14 cellular contexts compared by ENCODE assay signal in the genomic region with DNA sequence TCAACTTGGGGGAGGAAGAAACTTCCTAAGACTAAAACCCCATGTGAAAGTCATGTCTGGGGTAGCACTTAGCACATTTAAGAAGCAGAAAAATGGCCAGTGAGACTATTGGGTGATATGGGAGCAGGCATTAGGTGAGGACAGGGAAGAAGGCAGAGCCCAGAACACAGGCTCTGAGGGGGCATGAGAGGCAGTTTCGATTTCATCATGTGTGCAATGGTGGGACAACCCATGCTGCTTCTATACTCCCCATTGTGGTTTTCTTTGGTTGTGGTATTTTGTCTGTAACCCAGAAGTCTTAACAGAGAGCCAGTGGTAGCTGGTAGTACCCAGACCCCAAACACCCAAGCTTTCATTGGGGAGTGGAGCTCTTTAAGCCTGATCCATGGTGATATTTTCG.
DNase-seq lines count a peak whose midpoint lies in the region; ATAC-seq and TF ChIP-seq lines count a peak whose summit lies in the region.
"Had no signal": no experiment of that assay in that cellular context is flagged by ENCODE, and none has a peak within 500 bp of the region (broad histone marks: within the 10 kb centered on the region; RNA-seq: fewer than 3 reads in every experiment).

No MANE protein-coding gene starts in this region.

- H3K4me1 ChIP-seq in KMS-11 (ENCODE audit: low read depth, poor library complexity, severe bottlenecking) (peaks cover 41% of the 10 kb centered on the region), suprapubic skin (no peaks in the 10 kb centered on the region)
- H3K4me1 ChIP-seq: A549 had no signal

- H4K20me1 ChIP-seq in KMS-11 (ENCODE audit: insufficient read depth), result no peaks in the 10 kb centered on the region

- H3K4me2 ChIP-seq in KMS-11, result peak overlapping the region; percentile 10; the same call in 1 of the 2 replicates
- H3K4me2 ChIP-seq: A549 had no signal

- H2AFZ ChIP-seq in KMS-11 (ENCODE audit: low read depth), result no peak overlapping the region

- no peaks in the 10 kb centered on the region for H3K9me3 ChIP-seq in suprapubic skin
- H3K9me3 ChIP-seq: A549 had no signal

- H3K27me3 ChIP-seq in KMS-11 (ENCODE audit: insufficient read depth, low read depth) (no peaks in the 10 kb centered on the region), dorsolateral prefrontal cortex (no peaks in the 10 kb centered on the region), suprapubic skin (no peaks in the 10 kb centered on the region)

- H3K4me3 Mint-ChIP-seq in activated T-cell treated with anti-CD3 and anti-CD28 coated beads, Interleukin-2, amount 50 U/mL, for 72 hours, result no peak overlapping the region
- no peak overlapping the region for H3K4me3 Mint-ChIP-seq in stimulated activated naive CD8-positive, alpha-beta T cell treated with anti-CD3 and anti-CD28 coated beads, Interleukin-15, amount 100 ng/mL, for 72 hours

- H3K4me3 ChIP-seq in KMS-11 (IDR thresholded peaks at IDR 0.05; ENCODE audit: insufficient read depth, low read depth, low read length) (no peak overlapping the region), dorsolateral prefrontal cortex (no peak overlapping the region), suprapubic skin (no peak overlapping the region)
- H3K4me3 ChIP-seq: A549 had no signal

- H3K9me3 Mint-ChIP-seq in activated T-cell treated with anti-CD3 and anti-CD28 coated beads, Interleukin-2, amount 50 U/mL, for 72 hours, result no peaks in the 10 kb centered on the region
- H3K9me3 Mint-ChIP-seq in stimulated activated naive CD8-positive, alpha-beta T cell treated with anti-CD3 and anti-CD28 coated beads, Interleukin-15, amount 100 ng/mL, for 72 hours, result no peaks in the 10 kb centered on the region

- no peak for DNase-seq in activated T-cell treated with anti-CD3 and anti-CD28 coated beads, Interleukin-2, amount 50 U/mL, for 72 hours
- no peak for DNase-seq in activated T-cell treated with anti-CD3 and anti-CD28 coated beads, Interleukin-2, amount 50 U/mL, for 1 hour
- DNase-seq in ecto neural progenitor cell (ENCODE audit: low spot score), result peak; percentile 9
- peak; percentile 9 to 31 for DNase-seq in stimulated activated naive CD8-positive, alpha-beta T cell treated with anti-CD3 and anti-CD28 coated beads, Interleukin-15, amount 100 ng/mL, for 72 hours
- no peak for DNase-seq in dorsolateral prefrontal cortex
- no peak for DNase-seq in suprapubic skin (ENCODE audit: low spot score in 2 of 2)
- DNase-seq: NCI-H1694 treated with DMSO at 0.1 percent for 48 hours, NCI-H2107, NCI-H510A, NCI-H748 treated with DMSO at 0.1 percent for 48 hours, Right ventricle myocardium superior had no signal

- TF ChIP-seq POLR2A in suprapubic skin (IDR thresholded peaks at IDR 0.05), result no peak

- WGBS in suprapubic skin, result 74% methylated on average over 2 of the region's 2 CpGs

- H3K36me3 ChIP-seq in KMS-11 (ENCODE audit: insufficient read depth) (no peaks in the 10 kb centered on the region), suprapubic skin (no peaks in the 10 kb centered on the region)

- no peak overlapping the region for H3K27ac ChIP-seq in KMS-11
- H3K27ac ChIP-seq in dorsolateral prefrontal cortex, result no peak overlapping the region
- H3K27ac ChIP-seq in suprapubic skin, result no peak overlapping the region
- H3K27ac ChIP-seq: A549 had no signal

- no peak for TF ChIP-seq CTCF in KMS-11 (conservative IDR thresholded peaks at IDR 0.05; ENCODE audit: low read depth, low read length)
- TF ChIP-seq CTCF in dorsolateral prefrontal cortex (IDR thresholded peaks at IDR 0.05 in 54 of 56, conservative IDR thresholded peaks at IDR 0.05 in 2 of 56; ENCODE audit: low read depth in 1 of 56, partially characterized antibody in 56 of 56), result no peak
- TF ChIP-seq CTCF in suprapubic skin (IDR thresholded peaks at IDR 0.05), result no peak

- H3K27ac Mint-ChIP-seq in activated T-cell treated with anti-CD3 and anti-CD28 coated beads, Interleukin-2, amount 50 U/mL, for 72 hours, result no peak overlapping the region
- no peak overlapping the region for H3K27ac Mint-ChIP-seq in stimulated activated naive CD8-positive, alpha-beta T cell treated with anti-CD3 and anti-CD28 coated beads, Interleukin-15, amount 100 ng/mL, for 72 hours

- no peaks in the 10 kb centered on the region for H3K79me2 ChIP-seq in KMS-11 (ENCODE audit: insufficient read depth, low read depth)

- H3K4me1 Mint-ChIP-seq in activated T-cell treated with anti-CD3 and anti-CD28 coated beads, Interleukin-2, amount 50 U/mL, for 72 hours (ENCODE audit: low read depth), result peaks cover 40% of the 10 kb centered on the region
- H3K4me1 Mint-ChIP-seq in stimulated activated naive CD8-positive, alpha-beta T cell treated with anti-CD3 and anti-CD28 coated beads, Interleukin-15, amount 100 ng/mL, for 72 hours, result peaks cover 38% of the 10 kb centered on the region

- no peak overlapping the region for H3K9ac ChIP-seq in KMS-11

- peak; percentile 13 to 49 for ATAC-seq in activated T-cell treated with anti-CD3 and anti-CD28 coated beads, Interleukin-2, amount 50 U/mL, for 72 hours (replicated peaks in 1 of 2)
- ATAC-seq in stimulated activated naive CD8-positive, alpha-beta T cell treated with anti-CD3 and anti-CD28 coated beads, Interleukin-15, amount 100 ng/mL, for 72 hours, result peak; percentile 65
- ATAC-seq in GM19328 (IDR thresholded peaks at IDR 0.05; ENCODE audit: unreplicated experiment), result no peak
- ATAC-seq: A549 had no signal

- intact Hi-C loops in dorsolateral prefrontal cortex (cut with DNase I), result no loop called here

- no peaks in the 10 kb centered on the region for H3K27me3 Mint-ChIP-seq in activated T-cell treated with anti-CD3 and anti-CD28 coated beads, Interleukin-2, amount 50 U/mL, for 72 hours (ENCODE audit: low read depth)
- no peaks in the 10 kb centered on the region for H3K27me3 Mint-ChIP-seq in stimulated activated naive CD8-positive, alpha-beta T cell treated with anti-CD3 and anti-CD28 coated beads, Interleukin-15, amount 100 ng/mL, for 72 hours

- no peak for TF ChIP-seq EP300 in suprapubic skin (IDR thresholded peaks at IDR 0.05)

- no peaks in the 10 kb centered on the region for H3K36me3 Mint-ChIP-seq in activated T-cell treated with anti-CD3 and anti-CD28 coated beads, Interleukin-2, amount 50 U/mL, for 72 hours (ENCODE audit: insufficient read depth in 2 of 2)

Comparison
In these comparisons a context has a peak if more than half of its experiments do, and no peak if none do; other contexts are left out.
1. DNase-seq: peak in ecto neural progenitor cell (single experiment) and stimulated activated naive CD8-positive, alpha-beta T cell treated with anti-CD3 and anti-CD28 coated beads, Interleukin-15, amount 100 ng/mL, for 72 hours (2 of 2); none in activated T-cell treated with anti-CD3 and anti-CD28 coated beads, Interleukin-2, amount 50 U/mL, for 72 hours (0 of 2), activated T-cell treated with anti-CD3 and anti-CD28 coated beads, Interleukin-2, amount 50 U/mL, for 1 hour (single experiment), dorsolateral prefrontal cortex (0 of 10) and suprapubic skin (0 of 2).